In genomic region chr1:202276081-202276715, GRCh38 we compare ENCODE assay signal across 20 cellular contexts.
A peak's percentile ranks its signal among the peaks of the same experiment; 100 is the strongest.
DNase-seq lines count a peak whose midpoint lies in the region; ATAC-seq, FAIRE-seq and TF ChIP-seq lines count a peak whose summit lies in the region.
"Had no signal": no experiment of that assay in that cellular context is flagged by ENCODE, and none has a peak within 500 bp of the region (broad histone marks: within the 10 kb centered on the region; RNA-seq: fewer than 3 reads in every experiment).

No MANE protein-coding gene starts in this region.

- 1% methylated on average over 11 of the region's 11 CpGs for WGBS in K562 (ENCODE audit: insufficient coverage, low coverage, missing lambda C conversion rate)
- no CpG with 5 or more reads among the region's 11 CpGs for WGBS in neuronal stem cell (ENCODE audit: extremely low coverage in 2 of 2, insufficient read length in 2 of 2, insufficient replicate concordance in 1 of 2), 2 donors

- no peaks in the 10 kb centered on the region for H3K9me3 ChIP-seq in RWPE2 (ENCODE audit: severe bottlenecking)
- no peaks in the 10 kb centered on the region for H3K9me3 ChIP-seq in K562 (replicated peaks; ENCODE audit: control insufficient read depth, insufficient read depth, low read depth, low read length)
- H3K9me3 ChIP-seq in neuronal stem cell (replicated peaks in 1 of 2; ENCODE audit: control insufficient read depth in 2 of 2, insufficient read depth in 1 of 2, low read depth in 1 of 2, low read length in 2 of 2): no peaks in the 10 kb centered on the region
- H3K9me3 ChIP-seq in mucosa of descending colon: no peaks in the 10 kb centered on the region
- H3K9me3 ChIP-seq: A549 had no signal

- H3K9ac ChIP-seq in K562 (ENCODE audit: insufficient read depth in 1 of 2, low read depth in 2 of 2, low read length in 2 of 2) (no peak overlapping the region), neuronal stem cell (ENCODE audit: low read depth, low read length, poor library complexity) (no peak overlapping the region)

- no peaks in the 10 kb centered on the region for H3K79me2 ChIP-seq in K562 (ENCODE audit: control insufficient read depth, insufficient read depth, low read length)

- peak overlapping the region; percentile 33 for H3K18ac ChIP-seq in neuronal stem cell (ENCODE audit: low read length)

- H2BK5ac ChIP-seq in neuronal stem cell (ENCODE audit: low read length): no peak overlapping the region

- H3K79me1 ChIP-seq in neuronal stem cell (ENCODE audit: low read depth, low read length): no peaks in the 10 kb centered on the region

- H2AK5ac ChIP-seq in neuronal stem cell (ENCODE audit: low read depth, low read length): peak overlapping the region; percentile 27

- no peaks in the 10 kb centered on the region for H3K36me3 ChIP-seq in RWPE2 (ENCODE audit: low read depth)
- H3K36me3 ChIP-seq in K562 (ENCODE audit: control insufficient read depth, insufficient read depth, low read length): no peaks in the 10 kb centered on the region
- H3K36me3 ChIP-seq in neuronal stem cell (replicated peaks in 1 of 2; ENCODE audit: control insufficient read depth in 2 of 2, insufficient read depth in 2 of 2, low read length in 2 of 2): no peaks in the 10 kb centered on the region
- no peaks in the 10 kb centered on the region for H3K36me3 ChIP-seq in mucosa of descending colon (ENCODE audit: low read depth)

- no peaks in the 10 kb centered on the region for H3K27me3 ChIP-seq in RWPE2 (ENCODE audit: insufficient read depth, poor library complexity, severe bottlenecking)
- peaks cover 23 to 76% of the 10 kb centered on the region in 2 experiments for H3K27me3 ChIP-seq in K562 (ENCODE audit: control insufficient read depth in 2 of 2, insufficient read depth in 2 of 2, low read length in 2 of 2)
- peaks cover 0 to 40% (median 2%) of the 10 kb centered on the region in 3 experiments for H3K27me3 ChIP-seq in neuronal stem cell (ENCODE audit: control insufficient read depth in 3 of 3, insufficient read depth in 3 of 3, low read depth in 1 of 3, low read length in 3 of 3)

- no TSS peak for BruUV-seq in K562 (replicated peaks; lab: Mats Ljungman, UMichigan)

- no peak overlapping the region for H3K4me2 ChIP-seq in K562 (ENCODE audit: insufficient read depth, low read length)
- no peak overlapping the region for H3K4me2 ChIP-seq in neuronal stem cell (ENCODE audit: insufficient read depth, low read length, poor library complexity, severe bottlenecking)
- H3K4me2 ChIP-seq: A549 had no signal

- peak overlapping the region; percentile 32 for H3K14ac ChIP-seq in neuronal stem cell (ENCODE audit: low read length)

- in situ Hi-C loops in K562 (cut with MboI): no loop called here

- H3K9me1 ChIP-seq in K562 (ENCODE audit: control insufficient read depth, insufficient read depth, low read length): no peaks in the 10 kb centered on the region

- intact Hi-C loops in K562 (cut with micrococcal nuclease) (no loop called here), mucosa of descending colon (cut with DNase I, micrococcal nuclease) (no loop called here)

- ATAC-seq in RWPE2 (ENCODE audit: low read depth) (no peak), K562 (no peak), mucosa of descending colon (no peak), GM19324 (IDR thresholded peaks at IDR 0.05; ENCODE audit: low FRiP score, unreplicated experiment) (no peak)
- ATAC-seq: A549 had no signal

- CTCF ChIA-PET in K562 (lab: Yijun Ruan, JAX; ENCODE audit: low intra/inter-chr PET ratio): no interaction called here

- no peak for TF ChIP-seq RAD21 in K562 (CRISPR knock-in tag; conservative IDR thresholded peaks at IDR 0.05 in 1 of 2, IDR thresholded peaks at IDR 0.05 in 1 of 2)

- no peak overlapping the region for H3K4me3 ChIP-seq in RWPE2 (ENCODE audit: severe bottlenecking)
- no peak overlapping the region for H3K4me3 ChIP-seq in K562
- H3K4me3 ChIP-seq in neuronal stem cell (ENCODE audit: low read length in 2 of 2): no peak overlapping the region
- no peak overlapping the region for H3K4me3 ChIP-seq in mucosa of descending colon
- H3K4me3 ChIP-seq: A549 had no signal

- POLR2A ChIA-PET in K562 (lab: Yijun Ruan, JAX): no interaction called here

- FAIRE-seq in K562 (lab: Jason Lieb, UNC) (no peak), RCC 7860 (lab: Jason Lieb, UNC) (no peak)
- FAIRE-seq: A549, GM12892, GM18507 had no signal

- no peak overlapping the region for H2BK12ac ChIP-seq in neuronal stem cell (ENCODE audit: low read length)

- H3K4me1 ChIP-seq in RWPE2 (ENCODE audit: insufficient read depth, poor library complexity, severe bottlenecking) (peaks cover 17% of the 10 kb centered on the region), K562 (replicated peaks in 1 of 2; ENCODE audit: control insufficient read depth in 2 of 2, insufficient read depth in 2 of 2, low read length in 2 of 2) (no peaks in the 10 kb centered on the region), neuronal stem cell (ENCODE audit: control insufficient read depth in 2 of 2, insufficient read depth in 1 of 2, low read depth in 1 of 2, low read length in 2 of 2) (no peaks in the 10 kb centered on the region), mucosa of descending colon (ENCODE audit: low read depth) (no peaks in the 10 kb centered on the region)

- no peak overlapping the region for H3K23ac ChIP-seq in neuronal stem cell (ENCODE audit: low read depth, low read length, poor library complexity)

- H4K20me1 ChIP-seq in K562 (replicated peaks; ENCODE audit: control insufficient read depth, insufficient read depth, low read length): 0 out of 2 replicates have a peak, but pooled peaks cover 4% of the 10 kb centered on the region

- no peak for TF ChIP-seq EP300 in K562 (IDR thresholded peaks at IDR 0.05; ENCODE audit: low read length)

- H2AFZ ChIP-seq in K562 (ENCODE audit: low read depth, low read length): no peak overlapping the region
- no peak overlapping the region for H2AFZ ChIP-seq in neuronal stem cell (ENCODE audit: low read length)

- no peak overlapping the region for H4K8ac ChIP-seq in neuronal stem cell (ENCODE audit: low read depth, low read length)

- TF ChIP-seq CTCF in RWPE2 (IDR thresholded peaks at IDR 0.05; ENCODE audit: poor library complexity, severe bottlenecking) (no peak), K562 (IDR thresholded peaks at IDR 0.05 in 2 of 3, conservative IDR thresholded peaks at IDR 0.05 in 1 of 3; ENCODE audit: insufficient read depth in 2 of 3, low read depth in 1 of 3, low read length in 3 of 3) (no peak), mucosa of descending colon (IDR thresholded peaks at IDR 0.05) (no peak)

- H4K91ac ChIP-seq in neuronal stem cell (ENCODE audit: low read depth, low read length, poor library complexity): no peak overlapping the region

- no peak overlapping the region for H2BK15ac ChIP-seq in neuronal stem cell (ENCODE audit: low read length)

- DNase-seq in NCI-H2171 treated with DMSO at 0.1 percent for 48 hours (lab: John Stamatoyannopoulos, UW) (peak; percentile 15), NCI-H2171 (lab: John Stamatoyannopoulos, UW) (no peak), RWPE2 (ENCODE audit: low spot score) (peak; percentile 38), K562 (ENCODE audit: extremely low read depth in 1 of 4, low spot score in 3 of 4) (no peak), neuronal stem cell (ENCODE audit: low spot score) (no peak), mucosa of descending colon (no peak), RCC 7860 (ENCODE audit: low spot score) (no peak)
- DNase-seq: AML-193; CD4-positive, alpha-beta memory T cell; DMS153; DMS79; GDM1; GOT3; H7 had no signal

- no peak overlapping the region for H3K27ac ChIP-seq in RWPE2 (ENCODE audit: poor library complexity, severe bottlenecking)
- no peak overlapping the region for H3K27ac ChIP-seq in K562 (ENCODE audit: extremely low read depth, low read depth, low read length)
- H3K27ac ChIP-seq in neuronal stem cell (replicated peaks; ENCODE audit: low read length): no peak overlapping the region
- H3K27ac ChIP-seq: 22Rv1, A549, C4-2B had no signal

- H2BK120ac ChIP-seq in neuronal stem cell (ENCODE audit: low read depth, low read length): no peak overlapping the region

- no peak for TF ChIP-seq POLR2A in K562 (conservative IDR thresholded peaks at IDR 0.05)

- H3K4ac ChIP-seq in neuronal stem cell (ENCODE audit: low read length): no peak overlapping the region

TF ChIP-seq in K562, 482 proteins besides CTCF, POLR2A, EP300 and RAD21 (continues in another document):
- TF ChIP-seq LEF1 (IDR thresholded peaks at IDR 0.05): no peak
- TF ChIP-seq TAF15 (IDR thresholded peaks at IDR 0.05; ENCODE audit: low read depth, low read length): no peak
- TF ChIP-seq L3MBTL2 (IDR thresholded peaks at IDR 0.05): no peak
- TF ChIP-seq BRCA1 (IDR thresholded peaks at IDR 0.05): no peak
- TF ChIP-seq BRCA1 (CRISPR knock-in tag; IDR thresholded peaks at IDR 0.05): no peak
- peak; percentile 49; the same call in 1 of the 2 replicates for TF ChIP-seq NFIC (IDR thresholded peaks at IDR 0.05)

Comparison
In these comparisons a context has a peak if more than half of its experiments do, and no peak if none do; other contexts are left out.
1. DNase-seq: peak in NCI-H2171 treated with DMSO at 0.1 percent for 48 hours (single experiment) and RWPE2 (single experiment); none in NCI-H2171 (single experiment), K562 (0 of 4), neuronal stem cell (single experiment), mucosa of descending colon (0 of 3) and RCC 7860 (single experiment).